In genomic region chr14:91755560-91755959, GRCh38 we compare ENCODE assay signal across 16 cellular contexts. TPM values are rescaled to one million over a fixed set of nuclear protein-coding genes. Genes with fewer than 3 reads are reported as not detected.
DNase-seq lines count a peak whose midpoint lies in the region; ATAC-seq, FAIRE-seq and TF ChIP-seq lines count a peak whose summit lies in the region.
"Had no signal": no experiment of that assay in that cellular context is flagged by ENCODE, and none has a peak within 500 bp of the region (broad histone marks: within the 10 kb centered on the region; RNA-seq: fewer than 3 reads in every experiment).

No MANE protein-coding gene starts in this region.

- no peak overlapping the region for H4K8ac ChIP-seq in H1 (ENCODE audit: extremely low read depth, insufficient read depth, low read length)

- POLR2A ChIA-PET in Caco-2 (lab: Charles Lee) (no interaction called here), H1 (lab: Charles Lee; ENCODE audit: partially characterized antibody) (no interaction called here)

- CTCF ChIA-PET in Caco-2 (lab: Charles Lee) = interaction anchor here (1.3 to 1.8 kb wide), 2 partner anchors 25 to 156 kb away, joined by 3 to 4 read pairs; no protein-coding TSS in a partner anchor
- CTCF ChIA-PET in H1 (lab: Charles Lee; ENCODE audit: partially characterized antibody) = no interaction called here

- H4K20me1 ChIP-seq in H1 (replicated peaks in 1 of 2; ENCODE audit: control insufficient read depth in 1 of 2, insufficient read depth in 2 of 2, low read length in 2 of 2) = no peaks in the 10 kb centered on the region

- peaks cover 26% of the 10 kb centered on the region for H3K36me3 Mint-ChIP-seq in Caco-2 (ENCODE audit: insufficient read depth, unreplicated experiment)
- H3K36me3 Mint-ChIP-seq in mesothelial cell of epicardium = peaks cover 5% of the 10 kb centered on the region

- H2BK20ac ChIP-seq in H1 (ENCODE audit: low read length) = no peak overlapping the region

- H3K4ac ChIP-seq in H1 (replicated peaks; ENCODE audit: insufficient read length, low read depth, low read length) = no peak overlapping the region

- intact Hi-C loops in Caco-2 (cut with micrococcal nuclease; ENCODE audit: unreplicated experiment) = loop anchor here (1.0 kb wide), 2 partner anchors 24 to 25 kb away; no protein-coding TSS in a partner anchor

- no peak overlapping the region for H4K91ac ChIP-seq in H1 (replicated peaks; ENCODE audit: insufficient read length, low read length)

- no peak overlapping the region for H2BK12ac ChIP-seq in H1 (ENCODE audit: low read depth, low read length)

- H2BK5ac ChIP-seq in H1 (ENCODE audit: low read depth, low read length) = no peak overlapping the region

- H3K14ac ChIP-seq in H1 (ENCODE audit: insufficient read length) = no peak overlapping the region

- no peak overlapping the region for H3K23ac ChIP-seq in H1 (ENCODE audit: insufficient read length)

- TF ChIP-seq CTCF in Caco-2 (IDR thresholded peaks at IDR 0.05; ENCODE audit: insufficient read depth in 1 of 2, low read depth in 1 of 2, low read length in 1 of 2, severe bottlenecking in 1 of 2, unreplicated experiment in 1 of 2) = no peak
- TF ChIP-seq CTCF in H1 (IDR thresholded peaks at IDR 0.05; ENCODE audit: control extremely low read depth in 1 of 3, insufficient read depth in 1 of 3, low read depth in 1 of 3, low read length in 3 of 3) = no peak
- TF ChIP-seq CTCF in mesothelial cell of epicardium (IDR thresholded peaks at IDR 0.05; ENCODE audit: unreplicated experiment) = no peak
- no peak for TF ChIP-seq CTCF in gastroesophageal sphincter (IDR thresholded peaks at IDR 0.05)

- no peak for FAIRE-seq in H1 (lab: Jason Lieb, UNC)
- FAIRE-seq: endothelial cell of umbilical vein, islet of Langerhans had no signal

- H3K4me2 ChIP-seq in H1 (ENCODE audit: insufficient read depth in 1 of 2, low read depth in 2 of 2, low read length in 2 of 2) = no peak overlapping the region

- TF ChIP-seq RAD21 in H1 (IDR thresholded peaks at IDR 0.05 in 1 of 2, conservative IDR thresholded peaks at IDR 0.05 in 1 of 2; ENCODE audit: low read depth in 2 of 2, low read length in 2 of 2) = no peak

- H3K56ac ChIP-seq in H1 (replicated peaks; ENCODE audit: insufficient read length, low read depth, low read length) = no peak overlapping the region

- H3K27ac ChIP-seq in H1 (ENCODE audit: low read depth, low read length) = no peak overlapping the region
- no peak overlapping the region for H3K27ac ChIP-seq in gastroesophageal sphincter

- no peak overlapping the region for H2BK15ac ChIP-seq in H1 (ENCODE audit: low read length)

- no peaks in the 10 kb centered on the region; the same call in 1 of the 2 replicates for H3K23me2 ChIP-seq in H1 (ENCODE audit: low read depth, low read length)

- ATAC-seq in HG03108 (IDR thresholded peaks at IDR 0.05; ENCODE audit: unreplicated experiment) (no peak), gastroesophageal sphincter (no peak), GM19328 (IDR thresholded peaks at IDR 0.05; ENCODE audit: unreplicated experiment) (no peak)
- ATAC-seq: activated CD8-positive, alpha-beta memory T cell treated with anti-CD3 and anti-CD28 coated beads, Interleukin-2, amount 10 ng/mL, durations not matched to agents 7 days and 5 days had no signal

- H3K9me3 ChIP-seq in Caco-2 (no peaks in the 10 kb centered on the region; the same call in 1 of the 2 replicates), H1 (ENCODE audit: insufficient read depth in 2 of 2, low read depth in 1 of 2, low read length in 1 of 2) (no peaks in the 10 kb centered on the region), gastroesophageal sphincter (peaks cover 0 to 6% (median 0%) of the 10 kb centered on the region in 3 donors)

- H2AFZ ChIP-seq in H1 (ENCODE audit: low read length) = no peak overlapping the region

- no peak overlapping the region for H3K9ac ChIP-seq in H1 (replicated peaks in 1 of 4; ENCODE audit: extremely low read depth in 1 of 4, low read depth in 3 of 4, low read length in 3 of 4)

- DNase-seq in Caco-2 = peak in 1 of 2 experiments; percentile 69
- peak; percentile 2 for DNase-seq in M059J (ENCODE audit: low read depth)
- no peak for DNase-seq in H1 (ENCODE audit: low read depth in 1 of 2, low spot score in 2 of 2)
- no peak for DNase-seq in mesothelial cell of epicardium (ENCODE audit: low spot score in 2 of 2, unreplicated experiment in 2 of 2)
- DNase-seq in hepatic stellate cell (ENCODE audit: low spot score) = no peak
- DNase-seq: activated CD8-positive, alpha-beta memory T cell treated with anti-CD3 and anti-CD28 coated beads, Interleukin-2, amount 10 ng/mL, durations not matched to agents 7 days and 5 days; C1 segment of cervical spinal cord; H9; NCI-H2029; posterior cingulate gyrus; T1000 had no signal

- 88% methylated on average over 3 of the region's 3 CpGs; no CpG with 5 or more reads in 1 of the 2 experiments for WGBS in H1 (ENCODE audit: extremely low coverage in 1 of 2, insufficient coverage in 1 of 2, insufficient read length in 1 of 2, insufficient replicate concordance in 2 of 2, low coverage in 1 of 2, low lambda C conversion rate in 2 of 2, missing lambda C conversion rate in 1 of 2), 2 experiments
- WGBS in gastroesophageal sphincter (ENCODE audit: low coverage in 1 of 2), 2 donors = 33 to 44% methylated on average over 3 of the region's 3 CpGs

- H3K18ac ChIP-seq in H1 (ENCODE audit: extremely low read depth, low read length) = no peak overlapping the region

- TF ChIP-seq EP300 in H1 (IDR thresholded peaks at IDR 0.05; ENCODE audit: borderline replicate concordance in 1 of 2, low read depth in 2 of 2, low read length in 2 of 2) = no peak
- no peak for TF ChIP-seq EP300 in gastroesophageal sphincter (IDR thresholded peaks at IDR 0.05)

- peaks cover 3% of the 10 kb centered on the region; the same call in 1 of the 2 replicates for H3K36me3 ChIP-seq in Caco-2 (ENCODE audit: control insufficient read depth, insufficient read depth, low read length)
- H3K36me3 ChIP-seq in H1 (ENCODE audit: control insufficient read depth in 2 of 4, insufficient read depth in 4 of 4, low read length in 3 of 4) = no peaks in the 10 kb centered on the region
- no peaks in the 10 kb centered on the region for H3K36me3 ChIP-seq in gastroesophageal sphincter

- no peak for TF ChIP-seq POLR2A in H1 (IDR thresholded peaks at IDR 0.05; ENCODE audit: control extremely low read depth in 1 of 2, low read depth in 2 of 2, low read length in 2 of 2)
- no peak for TF ChIP-seq POLR2A in gastroesophageal sphincter (IDR thresholded peaks at IDR 0.05)

- H3K4me3 ChIP-seq in Caco-2 (ENCODE audit: low read depth, low read length) (no peak overlapping the region), H1 (ENCODE audit: extremely low read depth in 1 of 4, insufficient read depth in 2 of 4, low read depth in 3 of 4, low read length in 4 of 4) (no peak overlapping the region), gastroesophageal sphincter (no peak overlapping the region)

- no peak overlapping the region for H4K5ac ChIP-seq in H1 (ENCODE audit: insufficient read length, low read depth, low read length)

- H3K79me2 ChIP-seq in H1 (ENCODE audit: control insufficient read depth in 1 of 2, insufficient read depth in 2 of 2, low read length in 2 of 2) = no peaks in the 10 kb centered on the region

- H3K4me3 Mint-ChIP-seq in Caco-2 (ENCODE audit: unreplicated experiment) (no peak overlapping the region), mesothelial cell of epicardium (no peak overlapping the region)
- H3K4me3 Mint-ChIP-seq: activated CD8-positive, alpha-beta memory T cell treated with anti-CD3 and anti-CD28 coated beads, Interleukin-2, amount 10 ng/mL, durations not matched to agents 7 days and 5 days; H9 had no signal

- no peak overlapping the region for H2AK5ac ChIP-seq in H1 (ENCODE audit: low read depth, low read length)

- BruUV-seq in Caco-2 (replicated peaks; lab: Mats Ljungman, UMichigan) = no TSS peak

- H3K27me3 ChIP-seq in Caco-2 (replicated peaks; ENCODE audit: control insufficient read depth, insufficient read depth, low read length) (no peaks in the 10 kb centered on the region), H1 (replicated peaks in 1 of 4; ENCODE audit: control insufficient read depth in 3 of 4, extremely low read depth in 1 of 4, insufficient read depth in 3 of 4, low read length in 3 of 4) (no peaks in the 10 kb centered on the region), gastroesophageal sphincter (no peaks in the 10 kb centered on the region)

- H3K4me1 Mint-ChIP-seq in Caco-2 (ENCODE audit: low read depth, unreplicated experiment) (peaks cover 15% of the 10 kb centered on the region), mesothelial cell of epicardium (peaks cover 12% of the 10 kb centered on the region)
- H3K4me1 Mint-ChIP-seq: activated CD8-positive, alpha-beta memory T cell treated with anti-CD3 and anti-CD28 coated beads, Interleukin-2, amount 10 ng/mL, durations not matched to agents 7 days and 5 days had no signal

- H3K27me3 Mint-ChIP-seq in Caco-2 (ENCODE audit: insufficient read depth, unreplicated experiment) (no peaks in the 10 kb centered on the region), mesothelial cell of epicardium (ENCODE audit: low read depth) (peaks cover 6% of the 10 kb centered on the region)

- H3K9me3 Mint-ChIP-seq in Caco-2 (ENCODE audit: unreplicated experiment) = peaks cover 12% of the 10 kb centered on the region
- peaks cover 12% of the 10 kb centered on the region for H3K9me3 Mint-ChIP-seq in mesothelial cell of epicardium
- H3K9me3 Mint-ChIP-seq: H9 had no signal

- H3K79me1 ChIP-seq in H1 (ENCODE audit: low read depth, low read length) = no peaks in the 10 kb centered on the region

- H3K27ac Mint-ChIP-seq in Caco-2 (ENCODE audit: unreplicated experiment) (peak overlapping the region; percentile 77), mesothelial cell of epicardium (peak overlapping the region; percentile 47)
- H3K27ac Mint-ChIP-seq: activated CD8-positive, alpha-beta memory T cell treated with anti-CD3 and anti-CD28 coated beads, Interleukin-2, amount 10 ng/mL, durations not matched to agents 7 days and 5 days; H9 had no signal

- no peak overlapping the region for H2BK120ac ChIP-seq in H1 (replicated peaks; ENCODE audit: low read depth, low read length)

- H3K4me1 ChIP-seq in Caco-2 (peaks cover 42% of the 10 kb centered on the region), H1 (replicated peaks in 1 of 4; ENCODE audit: control insufficient read depth in 3 of 4, insufficient read depth in 4 of 4, low read length in 3 of 4) (no peaks in the 10 kb centered on the region; a peak in 1 of 7 replicates), gastroesophageal sphincter (peaks cover 0 to 10% (median 0%) of the 10 kb centered on the region in 3 donors)

RNA-seq across cellular contexts. Expression of gene CATSPERB, which starts 23.7 kb away (rescaled TPM):
- total RNA-seq in Caco-2 (2022) = 2.1 and 2.6 TPM in 2 replicates
- not detected in 2 replicates for total RNA-seq in M059J (2014; rRNA removed; shearing (Covaris generic))
- 0.30 TPM in 1 of 2 replicates, not detected in the other for total RNA-seq in H1 (2021; fragmentation: NEBNext Ultra II Directional; extraction: Animal tissue kit (Norgen Biotek cat#: 25700))
- polyA plus RNA-seq in H1 (2011; rRNA removed) = 0.08 and 0.11 TPM in 2 replicates
- polyA plus RNA-seq in H1 (2011; cell fraction: cytosol; rRNA removed) = 0.10 TPM
- 0.23 TPM for polyA plus RNA-seq in H1 (2011; cell fraction: nucleus; rRNA removed)
- polyA plus RNA-seq in H1 (2012, experiment 1 of 2) = 0.12 TPM in 1 of 4 replicates, not detected in the others
- polyA plus RNA-seq in H1 (2012, experiment 2 of 2) = not detected
- 0.10 TPM for polyA plus RNA-seq in H1 (2013, experiment 1 of 2)
- 0.09 TPM for polyA plus RNA-seq in H1 (2013, experiment 2 of 2)
- polyA minus RNA-seq in H1 (2011; rRNA and poly(A)+ RNA removed) = 0.28 and 0.73 TPM in 2 replicates
- not detected for polyA minus RNA-seq in H1 (2011; cell fraction: cytosol; rRNA and poly(A)+ RNA removed)
- 0.50 TPM for polyA minus RNA-seq in H1 (2011; cell fraction: nucleus; rRNA and poly(A)+ RNA removed)
- 0.56 to 1.0 TPM (median 0.61 TPM) in 3 replicates for total RNA-seq in mesothelial cell of epicardium
- total RNA-seq in gastroesophageal sphincter = 1 to 10 TPM in 3 of 4 donors, under 1 TPM in 1; 0.93 to 4.8 (median 1.5) TPM
- total RNA-seq: endothelial cell of umbilical vein had no signal
- polyA plus RNA-seq: endothelial cell of umbilical vein had no signal
